ENCODE assay signal across 8 cellular contexts in the genomic region with DNA sequence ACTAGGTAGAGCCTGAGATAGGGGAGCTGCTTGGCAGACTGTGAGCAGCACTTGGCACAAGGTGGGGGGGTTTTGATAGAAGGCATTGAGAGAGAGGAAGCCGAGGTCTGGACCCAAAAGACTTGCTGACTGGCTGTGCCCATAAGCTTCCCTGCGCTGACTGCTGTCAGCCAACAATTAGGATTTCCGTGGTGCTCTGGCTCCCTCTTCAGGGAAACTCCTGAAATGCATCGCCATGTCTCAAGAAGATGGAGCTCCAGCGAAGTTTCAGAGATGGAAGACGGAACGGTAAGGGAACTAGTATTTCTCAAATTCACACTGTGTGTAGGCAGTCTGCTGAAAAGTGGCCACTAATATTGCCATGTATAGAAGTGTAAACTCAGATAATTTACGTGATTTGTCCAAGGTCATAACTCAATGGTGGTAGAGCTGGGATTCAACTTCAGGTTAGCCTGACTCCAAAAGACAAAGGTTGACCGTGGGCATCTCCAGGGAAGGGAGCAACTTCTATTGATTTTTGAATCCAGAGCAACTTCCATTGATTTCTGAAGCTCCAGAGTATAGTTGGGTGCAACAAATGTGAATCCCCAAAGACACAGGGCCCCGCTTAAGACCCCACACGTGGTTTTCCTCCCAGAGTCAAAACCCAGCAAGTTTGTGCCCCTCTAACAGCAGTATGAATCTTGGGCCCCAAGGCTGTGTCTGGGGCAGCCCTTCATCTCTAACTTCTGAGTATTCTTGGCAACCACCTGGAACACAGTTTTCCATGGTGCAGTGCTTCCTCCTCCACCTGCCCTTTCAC. TPM values are rescaled to one million over a fixed set of nuclear protein-coding genes. Genes with fewer than 3 reads are reported as not detected.
DNase-seq lines count a peak whose midpoint lies in the region; ATAC-seq, FAIRE-seq and TF ChIP-seq lines count a peak whose summit lies in the region.

No MANE protein-coding gene starts in this region.

- TF ChIP-seq RAD21 in A549 (conservative IDR thresholded peaks at IDR 0.05 in 1 of 2, IDR thresholded peaks at IDR 0.05 in 1 of 2): peak; percentile 86 to 90

- DNase-seq in A549 (ENCODE audit: low read depth in 1 of 2, low spot score in 1 of 2) (peak; percentile 46 to 82), GM12892 (ENCODE audit: insufficient read length) (no peak), NCI-H1105 (lab: John Stamatoyannopoulos, UW) (peak; percentile 56), T-helper 9 cell (peak; percentile 77), anterior cingulate cortex (lab: John Stamatoyannopoulos, UW) (peak in 47 of 58 donors; percentile 5 to 74 (median 46)), iPS DF 4.7 (ENCODE audit: extremely low read depth, low spot score) (peak; percentile 86), smooth muscle cell of the brain vasculature (ENCODE audit: low read depth, low spot score) (peak; percentile 50), cortex of kidney (lab: John Stamatoyannopoulos, UW) (no peak)

- H3K4me1 ChIP-seq in A549: no peaks in the 10 kb centered on the region

- H3K4me3 ChIP-seq in A549: no peak overlapping the region

- H3K9me3 ChIP-seq in A549: no peaks in the 10 kb centered on the region

- POLR2A ChIA-PET in A549 (lab: Yijun Ruan, JAX): interaction anchor here (0.5 to 1.6 kb wide), 4 partner anchors 54 to 424 kb away, joined by 3 to 9 read pairs (median 3); no protein-coding TSS in a partner anchor

- ATAC-seq in A549: peak; percentile 86 to 88

- H3K27ac ChIP-seq in A549: no peak overlapping the region

- H3K4me2 ChIP-seq in A549: peak overlapping the region; percentile 33; the same call in 2 of the 3 replicates

- WGBS in A549 (ENCODE audit: missing lambda C conversion rate): 25% methylated on average over 11 of the region's 11 CpGs

- TF ChIP-seq CTCF in A549 (IDR thresholded peaks at IDR 0.05): peak; percentile 86

- CTCF ChIA-PET in A549 (lab: Yijun Ruan, JAX): interaction anchor here (0.6 to 4.5 kb wide), 87 partner anchors 9 to 1262 kb away, joined by 3 to 161 read pairs (median 5); a partner anchor contains a TSS

- no peak for TF ChIP-seq POLR2A in A549 (IDR thresholded peaks at IDR 0.05; ENCODE audit: low read length)
- no peak for TF ChIP-seq POLR2A in GM12892 (IDR thresholded peaks at IDR 0.05; ENCODE audit: low read depth, low read length)

- no peak for TF ChIP-seq EP300 in A549 (IDR thresholded peaks at IDR 0.05)

- FAIRE-seq in A549 (lab: Jason Lieb, UNC) (no peak), GM12892 (lab: Jason Lieb, UNC) (peak; percentile 60)

TF ChIP-seq in A549, 52 proteins besides CTCF, POLR2A, EP300 and RAD21:
- TF ChIP-seq SMC3 (IDR thresholded peaks at IDR 0.05) (peak; percentile 69), MAFK (IDR thresholded peaks at IDR 0.05; ENCODE audit: partially characterized antibody) (peak; percentile 6)
- TF ChIP-seq, protein P1, sequence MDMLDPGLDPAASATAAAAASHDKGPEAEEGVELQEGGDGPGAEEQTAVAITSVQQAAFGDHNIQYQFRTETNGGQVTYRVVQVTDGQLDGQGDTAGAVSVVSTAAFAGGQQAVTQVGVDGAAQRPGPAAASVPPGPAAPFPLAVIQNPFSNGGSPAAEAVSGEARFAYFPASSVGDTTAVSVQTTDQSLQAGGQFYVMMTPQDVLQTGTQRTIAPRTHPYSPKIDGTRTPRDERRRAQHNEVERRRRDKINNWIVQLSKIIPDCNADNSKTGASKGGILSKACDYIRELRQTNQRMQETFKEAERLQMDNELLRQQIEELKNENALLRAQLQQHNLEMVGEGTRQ (IDR thresholded peaks at IDR 0.05): no peak

RNA-seq across cellular contexts. Expression of a gene that starts 44.5 kb away (rescaled TPM):
- polyA plus RNA-seq in A549 (2011; rRNA removed) (not detected in 2 replicates), A549 (2017; fragmentation: RNase III; extraction: RNeasy Plus Mini Kit Qiagen cat#74134 plus additional on column Dnase treatment) (not detected in 3 replicates)
- polyA plus RNA-seq in A549 (2012; cell fraction: cytosol; rRNA removed): not detected in 2 replicates
- polyA plus RNA-seq in A549 (2012; cell fraction: nucleus; rRNA removed): not detected in 2 replicates
- not detected in 2 replicates for polyA minus RNA-seq in A549 (2011; rRNA and poly(A)+ RNA removed)
- polyA plus RNA-seq in GM12892 (2012; ENCODE audit: missing spikeins): not detected

RNA-seq across cellular contexts. Expression of a gene that starts 52.0 kb away (rescaled TPM):
- polyA plus RNA-seq in A549 (2011; rRNA removed): not detected in 2 replicates
- polyA plus RNA-seq in A549 (2012; cell fraction: cytosol; rRNA removed): not detected in 2 replicates
- 0.17 TPM in 1 of 2 replicates, not detected in the other for polyA plus RNA-seq in A549 (2012; cell fraction: nucleus; rRNA removed)
- polyA plus RNA-seq in A549 (2017; fragmentation: RNase III; extraction: RNeasy Plus Mini Kit Qiagen cat#74134 plus additional on column Dnase treatment): not detected in 3 replicates
- polyA minus RNA-seq in A549 (2011; rRNA and poly(A)+ RNA removed): not detected in 2 replicates
- not detected for polyA plus RNA-seq in GM12892 (2012; ENCODE audit: missing spikeins)

RNA-seq across cellular contexts. Expression of a gene that starts 55.7 kb away (rescaled TPM):
- polyA plus RNA-seq in A549 (2011; rRNA removed) (0.47 and 0.50 TPM in 2 replicates), A549 (2017; fragmentation: RNase III; extraction: RNeasy Plus Mini Kit Qiagen cat#74134 plus additional on column Dnase treatment) (0.14 TPM in 1 of 3 replicates, not detected in the others)
- 0.61 and 0.78 TPM in 2 replicates for polyA plus RNA-seq in A549 (2012; cell fraction: cytosol; rRNA removed)
- 0.52 and 1.6 TPM in 2 replicates for polyA plus RNA-seq in A549 (2012; cell fraction: nucleus; rRNA removed)
- 0.44 TPM in 1 of 2 replicates, not detected in the other for polyA minus RNA-seq in A549 (2011; rRNA and poly(A)+ RNA removed)
- not detected for polyA plus RNA-seq in GM12892 (2012; ENCODE audit: missing spikeins)

Comparison
In these comparisons a context has a peak if more than half of its experiments do, and no peak if none do; other contexts are left out.
1. DNase-seq: peak in A549 (2 of 2), NCI-H1105 (single experiment), T-helper 9 cell (single experiment), anterior cingulate cortex (47 of 58), iPS DF 4.7 (single experiment) and smooth muscle cell of the brain vasculature (single experiment); none in GM12892 (single experiment) and cortex of kidney (single experiment).